In genomic region chr1:52727114-52727586, GRCh38 we compare ENCODE assay signal across 7 cellular contexts. TPM values are rescaled to one million over a fixed set of nuclear protein-coding genes. Genes with fewer than 3 reads are reported as not detected.
DNase-seq lines count a peak whose midpoint lies in the region; ATAC-seq, FAIRE-seq and TF ChIP-seq lines count a peak whose summit lies in the region.

No MANE protein-coding gene starts in this region.

- H3K9me2 ChIP-seq in MM.1S (replicated peaks; ENCODE audit: insufficient read depth, low read length), result no peaks in the 10 kb centered on the region

- H4K20me1 ChIP-seq in MM.1S (ENCODE audit: insufficient read depth, low read length) (no peaks in the 10 kb centered on the region), K562 (replicated peaks; ENCODE audit: control insufficient read depth, insufficient read depth, low read length) (no peaks in the 10 kb centered on the region)

- POLR2A ChIA-PET in K562 (lab: Yijun Ruan, JAX), result interaction anchor here (0.8 to 5.2 kb wide), 5 partner anchors 10 to 24 kb away, joined by 3 to 15 read pairs (median 5); no protein-coding TSS in a partner anchor

- peak overlapping the region; percentile 99 for H3K4me3 ChIP-seq in MM.1S (ENCODE audit: low read length)
- peak overlapping the region; percentile 79 for H3K4me3 ChIP-seq in K562

- no peaks in the 10 kb centered on the region for H3K9me1 ChIP-seq in K562 (ENCODE audit: control insufficient read depth, insufficient read depth, low read length)

- no peak for TF ChIP-seq POLR2A in K562 (conservative IDR thresholded peaks at IDR 0.05)

- BruUV-seq in K562 (replicated peaks; lab: Mats Ljungman, UMichigan), result no TSS peak

- H3K4me1 ChIP-seq in MM.1S (ENCODE audit: low read length) (no peaks in the 10 kb centered on the region), K562 (replicated peaks in 1 of 2; ENCODE audit: control insufficient read depth in 2 of 2, insufficient read depth in 2 of 2, low read length in 2 of 2) (peaks cover 11 to 15% of the 10 kb centered on the region in 2 experiments; a peak in 4 of 5 replicates)

- FAIRE-seq in K562 (lab: Jason Lieb, UNC), result peak; percentile 71

- H3K27me3 ChIP-seq in MM.1S (replicated peaks; ENCODE audit: insufficient read depth, low read length) (no peaks in the 10 kb centered on the region), K562 (ENCODE audit: control insufficient read depth in 2 of 2, insufficient read depth in 2 of 2, low read length in 2 of 2) (no peaks in the 10 kb centered on the region)

- TF ChIP-seq CTCF in MM.1S (IDR thresholded peaks at IDR 0.05; ENCODE audit: low read length) (no peak), K562 (IDR thresholded peaks at IDR 0.05 in 2 of 3, conservative IDR thresholded peaks at IDR 0.05 in 1 of 3; ENCODE audit: insufficient read depth in 2 of 3, low read depth in 1 of 3, low read length in 3 of 3) (no peak)

- H3K27me3 Mint-ChIP-seq in stimulated activated naive CD8-positive, alpha-beta T cell treated with anti-CD3 and anti-CD28 coated beads, Interleukin-15, Interleukin-2, amounts not matched to agents 100 ng/mL and 50 ng/mL, for 24 hours, result peaks cover 3% of the 10 kb centered on the region

- H3K9me3 Mint-ChIP-seq in stimulated activated naive CD8-positive, alpha-beta T cell treated with anti-CD3 and anti-CD28 coated beads, Interleukin-15, Interleukin-2, amounts not matched to agents 100 ng/mL and 50 ng/mL, for 24 hours, result no peaks in the 10 kb centered on the region

- H3K4me3 Mint-ChIP-seq in stimulated activated naive CD8-positive, alpha-beta T cell treated with anti-CD3 and anti-CD28 coated beads, Interleukin-15, Interleukin-2, amounts not matched to agents 100 ng/mL and 50 ng/mL, for 24 hours, result peak overlapping the region; percentile 95

- no peak for TF ChIP-seq RAD21 in K562 (CRISPR knock-in tag; conservative IDR thresholded peaks at IDR 0.05 in 1 of 2, IDR thresholded peaks at IDR 0.05 in 1 of 2)

- peak; percentile 41 for DNase-seq in G401 (ENCODE audit: low spot score)
- DNase-seq in MM.1S, result no peak
- peak; percentile 36 to 56 (median 51) for DNase-seq in K562 (ENCODE audit: extremely low read depth in 1 of 4, low spot score in 3 of 4)
- DNase-seq in iris pigment epithelial cell (ENCODE audit: low read depth), result peak; percentile 17
- DNase-seq in NCI-H1436 (lab: John Stamatoyannopoulos, UW), result no peak

- H3K27ac Mint-ChIP-seq in stimulated activated naive CD8-positive, alpha-beta T cell treated with anti-CD3 and anti-CD28 coated beads, Interleukin-15, Interleukin-2, amounts not matched to agents 100 ng/mL and 50 ng/mL, for 24 hours, result peak overlapping the region; percentile 93

- H3K36me3 ChIP-seq in MM.1S (replicated peaks; ENCODE audit: insufficient read depth, low read length), result no peaks in the 10 kb centered on the region
- H3K36me3 ChIP-seq in K562 (ENCODE audit: control insufficient read depth, insufficient read depth, low read length), result peaks cover 5% of the 10 kb centered on the region; the same call in 2 of the 3 replicates

- H3K4me2 ChIP-seq in MM.1S (ENCODE audit: low read depth, low read length), result peak overlapping the region; percentile 95
- H3K4me2 ChIP-seq in K562 (ENCODE audit: insufficient read depth, low read length), result peak overlapping the region; percentile 99

- WGBS in K562 (ENCODE audit: insufficient coverage, low coverage, missing lambda C conversion rate), result 1% methylated on average over 14 of the region's 14 CpGs

- H3K79me2 ChIP-seq in MM.1S (ENCODE audit: low read length) (peaks cover 32% of the 10 kb centered on the region), K562 (ENCODE audit: control insufficient read depth, insufficient read depth, low read length) (peaks cover 41% of the 10 kb centered on the region)

- H3K9ac ChIP-seq in MM.1S (ENCODE audit: low read length) (peak overlapping the region; percentile 79), K562 (ENCODE audit: insufficient read depth in 1 of 2, low read depth in 2 of 2, low read length in 2 of 2) (peak overlapping the region; percentile 84 to 96)

- H3F3A ChIP-seq in MM.1S (ENCODE audit: insufficient read depth, low read length), result no peaks in the 10 kb centered on the region

- H3K4me1 Mint-ChIP-seq in stimulated activated naive CD8-positive, alpha-beta T cell treated with anti-CD3 and anti-CD28 coated beads, Interleukin-15, Interleukin-2, amounts not matched to agents 100 ng/mL and 50 ng/mL, for 24 hours (ENCODE audit: low read depth), result peaks cover 32% of the 10 kb centered on the region

- TF ChIP-seq EP300 in K562 (IDR thresholded peaks at IDR 0.05; ENCODE audit: low read length), result no peak

- H3K36me3 Mint-ChIP-seq in stimulated activated naive CD8-positive, alpha-beta T cell treated with anti-CD3 and anti-CD28 coated beads, Interleukin-15, Interleukin-2, amounts not matched to agents 100 ng/mL and 50 ng/mL, for 24 hours (ENCODE audit: low read depth), result peaks cover 4% of the 10 kb centered on the region

- ATAC-seq in K562, result peak; percentile 35
- no peak for ATAC-seq in GM21717 (IDR thresholded peaks at IDR 0.05; ENCODE audit: unreplicated experiment)

- H2AFZ ChIP-seq in MM.1S (ENCODE audit: low read length) (peak overlapping the region; percentile 85), K562 (ENCODE audit: low read depth, low read length) (peak overlapping the region; percentile 88)

- H3K27ac ChIP-seq in MM.1S (ENCODE audit: low read length) (peak overlapping the region; percentile 46; the same call in 1 of the 2 replicates), K562 (ENCODE audit: extremely low read depth, low read depth, low read length) (peak overlapping the region; percentile 71)

- CTCF ChIA-PET in K562 (lab: Yijun Ruan, JAX; ENCODE audit: low intra/inter-chr PET ratio), result no interaction called here

- H3K9me3 ChIP-seq in MM.1S (replicated peaks; ENCODE audit: insufficient read depth, low read length) (no peaks in the 10 kb centered on the region), K562 (replicated peaks; ENCODE audit: control insufficient read depth, insufficient read depth, low read depth, low read length) (no peaks in the 10 kb centered on the region)

- in situ Hi-C loops in G401 (cut with HindIII; ENCODE audit: low sequenced_read_pairs), result no loop called here
- in situ Hi-C loops in K562 (cut with MboI), result no loop called here

- intact Hi-C loops in K562 (cut with micrococcal nuclease), result loop anchor here (10.0 kb wide), 1 partner anchor 118 kb away; the partner anchor contains the start of gene ZYG11A

TF ChIP-seq in K562, 482 proteins besides CTCF, POLR2A, EP300 and RAD21 (continues in another document):
- TF ChIP-seq PHF20 (IDR thresholded peaks at IDR 0.05; ENCODE audit: partially characterized antibody) (peak; percentile 42), DNMT1 (IDR thresholded peaks at IDR 0.05) (0 out of 2 replicates have a peak, but pooled peaks have one; percentile 80), CEBPB (tag; IDR thresholded peaks at IDR 0.05) (peak; percentile 69), TBP (optimal IDR thresholded peaks at IDR 0.05; ENCODE audit: low read depth, low read length) (peak; percentile 13), SIN3A (IDR thresholded peaks at IDR 0.05; ENCODE audit: borderline replicate concordance in 2 of 2, control insufficient read depth in 1 of 2, low read depth in 2 of 2, low read length in 2 of 2) (peak in 1 of 2 experiments; percentile 2; a peak in 1 of 4 replicates), PML (IDR thresholded peaks at IDR 0.05; ENCODE audit: low read length) (0 out of 2 replicates have a peak, but pooled peaks have one; percentile 35), ZNF175 (CRISPR knock-in tag; IDR thresholded peaks at IDR 0.05; ENCODE audit: low read depth) (0 out of 2 replicates have a peak, but pooled peaks have one; percentile 9), ZNF780A (CRISPR knock-in tag; IDR thresholded peaks at IDR 0.05) (0 out of 2 replicates have a peak, but pooled peaks have one; percentile 10)

RNA-seq across cellular contexts. Expression of gene ZYG11B, which starts 0.9 kb away (rescaled TPM):
- 9.4 and 15.8 TPM in 2 replicates for total RNA-seq in G401 (2014; rRNA removed; shearing (Covaris generic))
- 36.6 and 41.8 TPM in 2 replicates for total RNA-seq in K562 (2011; cell fraction: chromatin; rRNA removed; ENCODE audit: low replicate concordance)
- total RNA-seq in K562 (2011; cell fraction: nucleolus; rRNA removed), result 10.1 and 12.7 TPM in 2 replicates
- total RNA-seq in K562 (2011; cell fraction: nucleoplasm; rRNA removed), result 13.9 and 15.3 TPM in 2 replicates
- total RNA-seq in K562 (2014; rRNA removed) (12.2 and 15.7 TPM in 2 replicates), K562 (2014; rRNA removed; fragmentation: Illumina TruSeq; extraction: Trizol) (22.2 and 24.5 TPM in 2 replicates), K562 (2015; rRNA removed; fragmentation: Illumina TruSeq; extraction: Trizol) (18.7 and 21.0 TPM in 2 replicates), K562 (2021) (19.7 and 20.4 TPM in 2 replicates)
- polyA plus RNA-seq in K562 (2011; rRNA removed) (18.1 and 18.4 TPM in 2 replicates), K562 (2014; fragmentation: Illumina TruSeq; extraction: Trizol) (8.5 and 9.2 TPM in 2 replicates), K562 (2014; fragmentation: Nextera tagmentation; extraction: Ambion mirVana) (1 to 10 TPM; 4.9 to 6.1 TPM), K562 (2014; rRNA removed) (7.9 and 8.8 TPM in 2 replicates)
- 6.6 and 10.7 TPM in 2 replicates for polyA plus RNA-seq in K562 (2011; cell fraction: cytosol; rRNA removed)
- 4.6 and 6.0 TPM in 2 replicates for polyA plus RNA-seq in K562 (2011; cell fraction: nucleus; rRNA removed)
- 6.2 and 6.5 TPM in 2 replicates for polyA plus RNA-seq in K562 (2012)
- polyA minus RNA-seq in K562 (2011; rRNA and poly(A)+ RNA removed), result 43.7 and 54.2 TPM in 2 replicates
- 13.9 and 15.0 TPM in 2 replicates for polyA minus RNA-seq in K562 (2011; cell fraction: cytosol; rRNA and poly(A)+ RNA removed)
- 11.4 and 26.4 TPM in 2 replicates for polyA minus RNA-seq in K562 (2011; cell fraction: nucleus; rRNA and poly(A)+ RNA removed)

RNA-seq across cellular contexts. Expression of gene COA7, which starts 29.0 kb away (rescaled TPM):
- 13.2 and 20.8 TPM in 2 replicates for total RNA-seq in G401 (2014; rRNA removed; shearing (Covaris generic))
- 16.7 and 21.2 TPM in 2 replicates for total RNA-seq in K562 (2011; cell fraction: chromatin; rRNA removed; ENCODE audit: low replicate concordance)
- total RNA-seq in K562 (2011; cell fraction: nucleolus; rRNA removed), result 11.3 and 11.4 TPM in 2 replicates
- 16.6 and 20.1 TPM in 2 replicates for total RNA-seq in K562 (2011; cell fraction: nucleoplasm; rRNA removed)
- total RNA-seq in K562 (2014; rRNA removed) (19.4 and 22.9 TPM in 2 replicates), K562 (2014; rRNA removed; fragmentation: Illumina TruSeq; extraction: Trizol) (48.8 and 50.2 TPM in 2 replicates), K562 (2015; rRNA removed; fragmentation: Illumina TruSeq; extraction: Trizol) (50.6 and 53.9 TPM in 2 replicates), K562 (2021) (59.3 and 61.3 TPM in 2 replicates)
- polyA plus RNA-seq in K562 (2011; rRNA removed) (42.7 and 51.0 TPM in 2 replicates), K562 (2014; fragmentation: Illumina TruSeq; extraction: Trizol) (37.3 and 45.9 TPM in 2 replicates), K562 (2014; fragmentation: Nextera tagmentation; extraction: Ambion mirVana) (10 to 100 TPM; 59.6 to 82.8 TPM), K562 (2014; rRNA removed) (34.2 and 43.7 TPM in 2 replicates)
- 36.2 and 36.6 TPM in 2 replicates for polyA plus RNA-seq in K562 (2011; cell fraction: cytosol; rRNA removed)
- polyA plus RNA-seq in K562 (2011; cell fraction: nucleus; rRNA removed), result 10.2 and 11.7 TPM in 2 replicates
- polyA plus RNA-seq in K562 (2012), result 34.6 and 49.3 TPM in 2 replicates
- polyA minus RNA-seq in K562 (2011; rRNA and poly(A)+ RNA removed), result 41.9 and 45.6 TPM in 2 replicates
- 13.6 and 15.3 TPM in 2 replicates for polyA minus RNA-seq in K562 (2011; cell fraction: cytosol; rRNA and poly(A)+ RNA removed)
- polyA minus RNA-seq in K562 (2011; cell fraction: nucleus; rRNA and poly(A)+ RNA removed), result 3.8 and 6.0 TPM in 2 replicates

Comparison
In these comparisons a context has a peak if more than half of its experiments do, and no peak if none do; other contexts are left out.
1. DNase-seq: peak in G401 (single experiment), K562 (4 of 4) and iris pigment epithelial cell (single experiment); none in MM.1S (single experiment) and NCI-H1436 (single experiment).